ENCODE assay signal across 8 cellular contexts in the genomic region with DNA sequence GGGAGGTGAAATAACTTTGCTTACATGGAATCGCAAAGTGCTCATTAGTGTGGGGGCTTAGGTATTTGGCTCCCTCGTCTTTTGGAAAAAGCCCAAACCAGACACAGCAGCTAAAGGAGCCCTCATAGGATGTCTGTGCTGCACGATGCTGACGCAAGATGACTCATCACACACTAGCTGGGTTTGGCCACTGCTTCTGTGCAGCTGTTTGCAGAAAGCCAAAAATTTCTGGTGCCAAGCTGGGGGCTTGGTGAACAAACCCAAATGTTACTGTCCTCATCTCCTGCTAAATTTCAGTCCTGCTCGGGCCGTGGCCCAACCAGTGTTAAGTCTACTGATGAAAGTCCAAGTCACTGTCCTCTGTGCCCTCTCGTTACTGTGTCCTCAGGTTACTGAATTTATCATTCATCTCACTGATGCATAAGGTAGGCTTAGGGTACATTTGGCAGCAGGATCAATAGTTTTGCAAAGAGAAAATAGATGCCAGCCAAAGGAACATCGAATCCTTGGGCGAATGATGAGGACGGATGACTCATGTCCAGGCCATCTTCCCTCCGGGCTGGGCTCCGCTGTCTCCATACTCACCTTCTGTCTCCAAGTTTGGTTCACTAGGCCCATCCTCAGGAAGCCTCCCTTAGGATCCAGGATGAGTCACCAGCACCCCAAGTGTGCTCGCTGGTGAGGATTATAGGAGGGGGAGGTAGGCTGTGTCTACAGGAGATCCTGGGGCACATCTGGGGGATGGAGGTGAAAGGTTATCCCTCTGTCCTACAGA.
DNase-seq lines count a peak whose midpoint lies in the region; ATAC-seq and TF ChIP-seq lines count a peak whose summit lies in the region.

No MANE protein-coding gene starts in this region.

- peak overlapping the region in 1 of 2 donors; percentile 17 for H3K9ac ChIP-seq in liver (ENCODE audit: low read depth in 1 of 2, low read length in 2 of 2)

- no peak for TF ChIP-seq CTCF in brain microvascular endothelial cell (IDR thresholded peaks at IDR 0.05; ENCODE audit: low read depth, low read length, missing control alignments)
- TF ChIP-seq CTCF in liver (IDR thresholded peaks at IDR 0.05; ENCODE audit: low read depth, low read length, missing input control) = no peak

- DNase-seq in COLO668 (lab: John Stamatoyannopoulos, UW; ENCODE audit: unreplicated experiment) (peak; percentile 21), NAMALWA (ENCODE audit: low spot score) (peak; percentile 2), brain microvascular endothelial cell (peak; percentile 98), T-helper 17 cell (no peak), NCI-H2029 (lab: John Stamatoyannopoulos, UW) (no peak)

- in situ Hi-C loops in brain microvascular endothelial cell (cut with HindIII; ENCODE audit: low pct_ligation_motif_present, low sequenced_read_pairs) = no loop called here

- peaks cover 8% of the 10 kb centered on the region for H3K4me1 Mint-ChIP-seq in T-helper 17 cell

- no peak overlapping the region for H3K4me3 Mint-ChIP-seq in T-helper 17 cell

- H3K36me3 ChIP-seq in brain microvascular endothelial cell (replicated peaks) (no peaks in the 10 kb centered on the region), liver (ENCODE audit: control insufficient read depth in 4 of 4, insufficient read depth in 3 of 4, low read depth in 1 of 4, low read length in 3 of 4) (no peaks in the 10 kb centered on the region)

- H3K9me3 ChIP-seq in liver (ENCODE audit: control insufficient read depth in 4 of 4, low read length in 3 of 4) = peaks cover 0 to 2% (median 1%) of the 10 kb centered on the region in 4 donors
- H3K9me3 ChIP-seq in T-helper 17 cell (ENCODE audit: control insufficient read depth, low read length, poor library complexity, severe bottlenecking) = no peaks in the 10 kb centered on the region

- H3K27ac ChIP-seq in brain microvascular endothelial cell (peak overlapping the region; percentile 63), liver (ENCODE audit: low read depth in 1 of 2, low read length in 2 of 2) (peak overlapping the region; percentile 0 to 18)

- no peaks in the 10 kb centered on the region for H3K27me3 ChIP-seq in brain microvascular endothelial cell (replicated peaks)
- H3K27me3 ChIP-seq in liver (ENCODE audit: control insufficient read depth in 4 of 4, insufficient read depth in 4 of 4, low read length in 3 of 4) = no peaks in the 10 kb centered on the region

- peaks cover 10% of the 10 kb centered on the region for H3K27me3 Mint-ChIP-seq in T-helper 17 cell

- peak; percentile 38 to 48 for TF ChIP-seq RAD21 in liver (IDR thresholded peaks at IDR 0.05)

- H3K4me3 ChIP-seq in brain microvascular endothelial cell (ENCODE audit: low read depth, low read length) (peak overlapping the region; percentile 33), liver (ENCODE audit: low read depth in 1 of 3, low read length in 3 of 3) (no peak overlapping the region)

- WGBS in liver = 34% methylated on average over 13 of the region's 13 CpGs

- no peak overlapping the region for H3K27ac Mint-ChIP-seq in T-helper 17 cell

- H3K36me3 Mint-ChIP-seq in T-helper 17 cell (ENCODE audit: low read depth) = no peaks in the 10 kb centered on the region

- ATAC-seq in HG02884 (IDR thresholded peaks at IDR 0.05; ENCODE audit: unreplicated experiment) (no peak), T-helper 17 cell (no peak), HG03457 (IDR thresholded peaks at IDR 0.05; ENCODE audit: unreplicated experiment) (no peak)

- peaks cover 5 to 23% (median 16%) of the 10 kb centered on the region in 4 donors for H3K4me1 ChIP-seq in liver (ENCODE audit: control insufficient read depth in 4 of 4, insufficient read depth in 4 of 4, low read length in 3 of 4)

TF ChIP-seq in liver, 16 proteins besides CTCF, POLR2A, EP300 and RAD21:
- TF ChIP-seq REST (IDR thresholded peaks at IDR 0.05) (peak; percentile 45), JUND (IDR thresholded peaks at IDR 0.05) (peak; percentile 80 to 93), NR2F2 (IDR thresholded peaks at IDR 0.05) (no peak), TAF1 (conservative IDR thresholded peaks at IDR 0.05) (no peak), HNF4G (IDR thresholded peaks at IDR 0.05) (peak; percentile 42), ATF3 (IDR thresholded peaks at IDR 0.05) (peak; percentile 68), FOXA1 (IDR thresholded peaks at IDR 0.05) (no peak), RXRA (IDR thresholded peaks at IDR 0.05) (peak; percentile 75 to 92), SP1 (IDR thresholded peaks at IDR 0.05) (peak; percentile 41), EGR1 (IDR thresholded peaks at IDR 0.05; ENCODE audit: low read depth in 2 of 2) (no peak), ZBTB33 (IDR thresholded peaks at IDR 0.05) (no peak), GABPA (IDR thresholded peaks at IDR 0.05 in 1 of 2, conservative IDR thresholded peaks at IDR 0.05 in 1 of 2) (no peak), HNF4A (conservative IDR thresholded peaks at IDR 0.05) (peak; percentile 83 to 95), FOXA2 (IDR thresholded peaks at IDR 0.05) (no peak), YY1 (IDR thresholded peaks at IDR 0.05) (no peak)
- TF ChIP-seq, protein P1, sequence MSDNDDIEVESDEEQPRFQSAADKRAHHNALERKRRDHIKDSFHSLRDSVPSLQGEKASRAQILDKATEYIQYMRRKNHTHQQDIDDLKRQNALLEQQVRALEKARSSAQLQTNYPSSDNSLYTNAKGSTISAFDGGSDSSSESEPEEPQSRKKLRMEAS (IDR thresholded peaks at IDR 0.05) = no peak

Comparison
In these comparisons a context has a peak if more than half of its experiments do, and no peak if none do; other contexts are left out.
1. DNase-seq: peak in COLO668 (single experiment), NAMALWA (single experiment) and brain microvascular endothelial cell (single experiment); none in T-helper 17 cell (0 of 3) and NCI-H2029 (single experiment).